Comparison of ENCODE assay signal across 1 cellular context in genomic region chr3:69288161-69288895, GRCh38.
TF ChIP-seq lines count a peak whose summit lies in the region.

No MANE protein-coding gene starts in this region.

TF ChIP-seq in GM12878, 131 proteins besides CTCF, POLR2A, EP300 and RAD21 (continued from another document and continues in another):
- TF ChIP-seq CEBPZ (IDR thresholded peaks at IDR 0.05; ENCODE audit: low read depth, low read length) (no peak), SRF (IDR thresholded peaks at IDR 0.05; ENCODE audit: low read depth in 2 of 2, low read length in 2 of 2) (no peak), ETV6 (conservative IDR thresholded peaks at IDR 0.05 in 1 of 2, IDR thresholded peaks at IDR 0.05 in 1 of 2; ENCODE audit: borderline replicate concordance in 1 of 2, low read depth in 1 of 2) (no peak), SKIL (IDR thresholded peaks at IDR 0.05; ENCODE audit: low read depth, poor library complexity, severe bottlenecking) (no peak), TBL1XR1 (IDR thresholded peaks at IDR 0.05; ENCODE audit: low read depth, low read length) (no peak), CBX5 (IDR thresholded peaks at IDR 0.05; ENCODE audit: low read depth) (no peak), ZBTB11 (CRISPR knock-in tag; IDR thresholded peaks at IDR 0.05) (no peak), LARP7 (IDR thresholded peaks at IDR 0.05) (no peak), ZNF622 (IDR thresholded peaks at IDR 0.05) (no peak), ZZZ3 (IDR thresholded peaks at IDR 0.05; ENCODE audit: control insufficient read depth, insufficient read length, low read depth) (no peak), DPF2 (IDR thresholded peaks at IDR 0.05) (no peak; the same call in none of the 2 replicates), ZNF384 (IDR thresholded peaks at IDR 0.05; ENCODE audit: borderline replicate concordance, low read depth, low read length) (no peak), RELA (IDR thresholded peaks at IDR 0.05; ENCODE audit: borderline replicate concordance, partially characterized antibody) (no peak), BCL11A (IDR thresholded peaks at IDR 0.05; ENCODE audit: low read depth, low read length) (no peak; the same call in 1 of the 2 replicates), BHLHE40 (IDR thresholded peaks at IDR 0.05; ENCODE audit: borderline replicate concordance in 1 of 2, low read depth in 2 of 2, low read length in 1 of 2) (no peak), PAX8 (IDR thresholded peaks at IDR 0.05) (no peak), ATF7 (IDR thresholded peaks at IDR 0.05; ENCODE audit: low read depth) (no peak), ESRRA (IDR thresholded peaks at IDR 0.05; ENCODE audit: low read length) (no peak), IKZF1 (conservative IDR thresholded peaks at IDR 0.05) (peak; percentile 74), EGR1 (IDR thresholded peaks at IDR 0.05; ENCODE audit: borderline replicate concordance in 1 of 2, low read depth in 2 of 2, low read length in 2 of 2) (no peak), KDM1A (IDR thresholded peaks at IDR 0.05; ENCODE audit: borderline replicate concordance) (no peak), POLR2AphosphoS5 (IDR thresholded peaks at IDR 0.05; ENCODE audit: low read length) (no peak), KLF5 (IDR thresholded peaks at IDR 0.05; ENCODE audit: partially characterized antibody) (no peak), ZBTB33 (IDR thresholded peaks at IDR 0.05) (no peak), ZBTB4 (CRISPR knock-in tag; IDR thresholded peaks at IDR 0.05) (no peak), SMC3 (IDR thresholded peaks at IDR 0.05; ENCODE audit: borderline replicate concordance, low read length) (no peak), SMARCA5 (IDR thresholded peaks at IDR 0.05) (no peak), RELB (IDR thresholded peaks at IDR 0.05; ENCODE audit: low read depth) (no peak; the same call in 1 of the 2 replicates), YY1 (IDR thresholded peaks at IDR 0.05; ENCODE audit: low read depth, low read length) (no peak), CUX1 (IDR thresholded peaks at IDR 0.05; ENCODE audit: insufficient replicate concordance, low read depth, low read length) (no peak), IRF5 (IDR thresholded peaks at IDR 0.05; ENCODE audit: borderline replicate concordance) (no peak), EED (IDR thresholded peaks at IDR 0.05; ENCODE audit: low read depth) (peak; percentile 71), GATAD2B (conservative IDR thresholded peaks at IDR 0.05; ENCODE audit: low read depth) (no peak; the same call in 1 of the 2 replicates), STAT1 (conservative IDR thresholded peaks at IDR 0.05) (no peak), HCFC1 (IDR thresholded peaks at IDR 0.05; ENCODE audit: low read length) (no peak), YBX1 (IDR thresholded peaks at IDR 0.05) (no peak)
